Comparison of ENCODE assay signal across 8 cellular contexts in genomic region chr2:228039752-228040534, GRCh38.
DNase-seq lines count a peak whose midpoint lies in the region; ATAC-seq lines count a peak whose summit lies in the region.

No MANE protein-coding gene starts in this region.

- H3K27me3 Mint-ChIP-seq in CD8-positive, alpha-beta memory T cell = no peaks in the 10 kb centered on the region

- H3K36me3 Mint-ChIP-seq in CD8-positive, alpha-beta memory T cell = no peaks in the 10 kb centered on the region

- no peaks in the 10 kb centered on the region for H3K4me1 ChIP-seq in CD8-positive, alpha-beta memory T cell (ENCODE audit: insufficient read depth, low read length)

- H3K9me3 Mint-ChIP-seq in CD8-positive, alpha-beta memory T cell = peaks cover 0 to 3% (median 0%) of the 10 kb centered on the region in 5 donors

- POLR2A ChIA-PET in CD8-positive, alpha-beta memory T cell (lab: Charles Lee) = no interaction called here

- H3K9me3 ChIP-seq in CD8-positive, alpha-beta memory T cell (ENCODE audit: low read length) = no peaks in the 10 kb centered on the region

- ATAC-seq in Right ventricle myocardium superior (ENCODE audit: poor library complexity) = peak; percentile 55
- no peak for ATAC-seq in left cardiac atrium
- ATAC-seq in stimulated activated naive CD8-positive, alpha-beta T cell treated with anti-CD3 and anti-CD28 coated beads, Interleukin-15, Interleukin-2, amounts not matched to agents 100 U/mL and 50 U/mL, for 24 hours = no peak

- H3K4me1 Mint-ChIP-seq in CD8-positive, alpha-beta memory T cell = peaks cover 0 to 2% (median 0%) of the 10 kb centered on the region in 3 donors

- no peak overlapping the region for H3K4me3 ChIP-seq in CD8-positive, alpha-beta memory T cell (ENCODE audit: low read length)

- H3K4me3 Mint-ChIP-seq in CD8-positive, alpha-beta memory T cell = no peak overlapping the region

- no peak overlapping the region for H3K27ac Mint-ChIP-seq in CD8-positive, alpha-beta memory T cell

- CTCF ChIA-PET in CD8-positive, alpha-beta memory T cell (lab: Charles Lee) = no interaction called here

- H3K27ac ChIP-seq in CD8-positive, alpha-beta memory T cell (ENCODE audit: low read depth, low read length) = no peak overlapping the region

- H3K36me3 ChIP-seq in CD8-positive, alpha-beta memory T cell (ENCODE audit: insufficient read depth, low read length) = no peaks in the 10 kb centered on the region

- DNase-seq in Right ventricle myocardium superior (no peak), left cardiac atrium (no peak), HCEC 1CT (peak; percentile 51), NCI-H1417 (lab: John Stamatoyannopoulos, UW) (peak; percentile 3 to 54 (median 24)), cerebellar cortex (ENCODE audit: low spot score) (peak; percentile 66), pons (ENCODE audit: low spot score) (peak; percentile 46)
- DNase-seq in CD8-positive, alpha-beta memory T cell = no peak
- no peak for DNase-seq in stimulated activated naive CD8-positive, alpha-beta T cell treated with anti-CD3 and anti-CD28 coated beads, Interleukin-15, Interleukin-2, amounts not matched to agents 100 U/mL and 50 U/mL, for 24 hours

- intact Hi-C loops in Right ventricle myocardium superior (cut with DNase I) = loop anchor here (5.0 kb wide), 1 partner anchor 617 kb away; no protein-coding TSS in a partner anchor
- intact Hi-C loops in left cardiac atrium (cut with DNase I) = no loop called here

- no peaks in the 10 kb centered on the region for H3K27me3 ChIP-seq in CD8-positive, alpha-beta memory T cell (ENCODE audit: insufficient read depth, low read length, poor library complexity, severe bottlenecking)

Comparison
In these comparisons a context has a peak if more than half of its experiments do, and no peak if none do; other contexts are left out.
1. DNase-seq: peak in HCEC 1CT (single experiment), NCI-H1417 (3 of 3), cerebellar cortex (single experiment) and pons (single experiment); none in Right ventricle myocardium superior (single experiment), left cardiac atrium (single experiment), CD8-positive, alpha-beta memory T cell (0 of 5) and stimulated activated naive CD8-positive, alpha-beta T cell treated with anti-CD3 and anti-CD28 coated beads, Interleukin-15, Interleukin-2, amounts not matched to agents 100 U/mL and 50 U/mL, for 24 hours (single experiment).